Comparison of ENCODE assay signal across 1 cellular context in genomic region chr2:112173646-112174319, GRCh38.
TF ChIP-seq lines count a peak whose summit lies in the region.

No MANE protein-coding gene starts in this region.

TF ChIP-seq in HepG2, 621 proteins besides CTCF, POLR2A, EP300 and RAD21:
- TF ChIP-seq BCL6 (CRISPR knock-in tag; IDR thresholded peaks at IDR 0.05) (peak; percentile 56), ZFX (CRISPR knock-in tag; IDR thresholded peaks at IDR 0.05; ENCODE audit: low read depth) (peak; percentile 19; the same call in 1 of the 2 replicates), U2AF1 (optimal IDR thresholded peaks at IDR 0.05; ENCODE audit: low read depth, low read length) (no peak), ZNF430 (CRISPR knock-in tag; IDR thresholded peaks at IDR 0.05) (peak; percentile 18; the same call in 1 of the 2 replicates), ZNF639 (CRISPR knock-in tag; conservative IDR thresholded peaks at IDR 0.05) (no peak), NRL (CRISPR knock-in tag; IDR thresholded peaks at IDR 0.05; ENCODE audit: borderline replicate concordance) (peak; percentile 56; the same call in 1 of the 2 replicates), THAP9 (CRISPR knock-in tag; IDR thresholded peaks at IDR 0.05; ENCODE audit: borderline replicate concordance) (0 out of 2 replicates have a peak, but pooled peaks have one; percentile 16), ZNF605 (CRISPR knock-in tag; IDR thresholded peaks at IDR 0.05) (peak; percentile 25; the same call in 1 of the 2 replicates), ZNF510 (CRISPR knock-in tag; IDR thresholded peaks at IDR 0.05; ENCODE audit: low read depth) (no peak), ZNF567 (CRISPR knock-in tag; IDR thresholded peaks at IDR 0.05; ENCODE audit: borderline replicate concordance) (0 out of 2 replicates have a peak, but pooled peaks have one; percentile 59), MBD4 (IDR thresholded peaks at IDR 0.05; ENCODE audit: borderline replicate concordance, low read length) (no peak), THAP8 (CRISPR knock-in tag; IDR thresholded peaks at IDR 0.05; ENCODE audit: borderline replicate concordance) (no peak), ZNF598 (CRISPR knock-in tag; IDR thresholded peaks at IDR 0.05; ENCODE audit: borderline replicate concordance) (0 out of 2 replicates have a peak, but pooled peaks have one; percentile 33), ZNF292 (CRISPR knock-in tag; IDR thresholded peaks at IDR 0.05; ENCODE audit: borderline replicate concordance, low read depth) (0 out of 2 replicates have a peak, but pooled peaks have one; percentile 29), ZBTB33 (CRISPR knock-in tag; IDR thresholded peaks at IDR 0.05) (no peak)
- TF ChIP-seq, protein P1, sequence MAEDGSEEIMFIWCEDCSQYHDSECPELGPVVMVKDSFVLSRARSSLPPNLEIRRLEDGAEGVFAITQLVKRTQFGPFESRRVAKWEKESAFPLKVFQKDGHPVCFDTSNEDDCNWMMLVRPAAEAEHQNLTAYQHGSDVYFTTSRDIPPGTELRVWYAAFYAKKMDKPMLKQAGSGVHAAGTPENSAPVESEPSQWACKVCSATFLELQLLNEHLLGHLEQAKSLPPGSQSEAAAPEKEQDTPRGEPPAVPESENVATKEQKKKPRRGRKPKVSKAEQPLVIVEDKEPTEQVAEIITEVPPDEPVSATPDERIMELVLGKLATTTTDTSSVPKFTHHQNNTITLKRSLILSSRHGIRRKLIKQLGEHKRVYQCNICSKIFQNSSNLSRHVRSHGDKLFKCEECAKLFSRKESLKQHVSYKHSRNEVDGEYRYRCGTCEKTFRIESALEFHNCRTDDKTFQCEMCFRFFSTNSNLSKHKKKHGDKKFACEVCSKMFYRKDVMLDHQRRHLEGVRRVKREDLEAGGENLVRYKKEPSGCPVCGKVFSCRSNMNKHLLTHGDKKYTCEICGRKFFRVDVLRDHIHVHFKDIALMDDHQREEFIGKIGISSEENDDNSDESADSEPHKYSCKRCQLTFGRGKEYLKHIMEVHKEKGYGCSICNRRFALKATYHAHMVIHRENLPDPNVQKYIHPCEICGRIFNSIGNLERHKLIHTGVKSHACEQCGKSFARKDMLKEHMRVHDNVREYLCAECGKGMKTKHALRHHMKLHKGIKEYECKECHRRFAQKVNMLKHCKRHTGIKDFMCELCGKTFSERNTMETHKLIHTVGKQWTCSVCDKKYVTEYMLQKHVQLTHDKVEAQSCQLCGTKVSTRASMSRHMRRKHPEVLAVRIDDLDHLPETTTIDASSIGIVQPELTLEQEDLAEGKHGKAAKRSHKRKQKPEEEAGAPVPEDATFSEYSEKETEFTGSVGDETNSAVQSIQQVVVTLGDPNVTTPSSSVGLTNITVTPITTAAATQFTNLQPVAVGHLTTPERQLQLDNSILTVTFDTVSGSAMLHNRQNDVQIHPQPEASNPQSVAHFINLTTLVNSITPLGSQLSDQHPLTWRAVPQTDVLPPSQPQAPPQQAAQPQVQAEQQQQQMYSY (CRISPR knock-in tag; IDR thresholded peaks at IDR 0.05) = no peak
TF ChIP-seq in HepG2: peak in this region for 9.
